29 cellular contexts compared by ENCODE assay signal in the genomic region with DNA sequence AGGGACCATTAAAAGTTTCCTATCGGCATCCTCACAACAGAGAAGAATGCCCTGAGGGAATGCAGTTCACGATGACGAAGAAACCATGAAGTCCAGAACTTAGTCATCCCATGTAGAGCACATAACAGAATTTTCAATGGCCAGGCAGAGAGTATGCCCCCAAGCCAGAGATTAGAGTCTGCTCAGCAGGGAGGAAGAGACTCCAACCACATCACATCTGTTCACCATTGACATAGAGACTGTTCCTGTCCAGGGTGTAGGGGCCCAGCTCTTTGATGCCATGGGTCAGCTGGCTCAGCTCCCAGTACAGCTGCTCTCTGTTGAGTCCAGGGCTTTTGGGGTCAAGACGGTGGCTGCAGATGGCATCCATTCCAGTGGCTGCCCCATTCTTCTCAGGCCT.
"Had no signal": no experiment of that assay in that cellular context is flagged by ENCODE, and none has a peak within 500 bp of the region (broad histone marks: within the 10 kb centered on the region; RNA-seq: fewer than 3 reads in every experiment).

No MANE protein-coding gene starts in this region.

- H3K27me3 ChIP-seq: ascending aorta had no signal

- DNase-seq: activated B cell treated with CpG ODN at 0.5 μM for 24 hours; activated CD4-positive, alpha-beta memory T cell treated with anti-CD3 and anti-CD28 coated beads, Interleukin-2, amount 10 ng/mL, durations not matched to agents 7 days and 5 days; activated CD4-positive, alpha-beta T cell treated with anti-CD3 and anti-CD28 coated beads for 4 hours; activated CD4-positive, alpha-beta T cell treated with anti-CD3 and anti-CD28 coated beads, Interleukin-2, amount 10 ng/mL, durations not matched to agents 24 days and 14 days; activated CD4-positive, alpha-beta T cell treated with anti-CD3 and anti-CD28 coated beads, Interleukin-2, amount 50 U/mL, for 1 hour; activated CD4-positive, alpha-beta T cell treated with anti-CD3 and anti-CD28 coated beads, Interleukin-2, amount 50 U/mL, for 48 hours; activated CD4-positive, CD25-positive, alpha-beta regulatory T cell treated with anti-CD3 and anti-CD28 coated beads, Interleukin-2, amount 50 U/mL, for 72 hours; activated CD8-positive, alpha-beta memory T cell treated with anti-CD3 and anti-CD28 coated beads for 24 hours; activated CD8-positive, alpha-beta memory T cell treated with anti-CD3 and anti-CD28 coated beads, Interleukin-2, amount 10 ng/mL, durations not matched to agents 7 days and 5 days; activated CD8-positive, alpha-beta memory T cell treated with anti-CD3 and anti-CD28 coated beads, Interleukin-2, amount 50 U/mL, for 48 hours; activated CD8-positive, alpha-beta T cell treated with anti-CD3 and anti-CD28 coated beads, Interleukin-2, amount 10 ng/mL, durations not matched to agents 7 days and 5 days; activated effector memory CD4-positive, alpha-beta T cell treated with Interleukin-2 at 50 U/mL for 16 hours; activated gamma-delta T cell; activated naive CD4-positive, alpha-beta T cell treated with anti-CD3 and anti-CD28 coated beads, Interleukin-2, amount 10 ng/mL, durations not matched to agents 7 days and 5 days; activated naive CD4-positive, alpha-beta T cell treated with Interleukin-2 at 50 U/mL for 16 hours; activated naive CD8-positive, alpha-beta T cell treated with anti-CD3 and anti-CD28 coated beads, Interleukin-2, amount 10 ng/mL, durations not matched to agents 7 days and 5 days; activated naive CD8-positive, alpha-beta T cell treated with anti-CD3 and anti-CD28 coated beads, Interleukin-2, amount 50 U/mL, for 24 hours; activated T-cell treated with anti-CD3 and anti-CD28 coated beads, Interleukin-2, amount 50 U/mL, for 24 hours; activated T-cell treated with anti-CD3 and anti-CD28 coated beads, Interleukin-2, amount 50 U/mL, for 48 hours; amygdala; anterior cingulate cortex; caudate nucleus; cerebellar nuclear complex; T-helper 1 cell; T-helper 2 cell; T-helper 9 cell had no signal

- FAIRE-seq: TTC549 had no signal

- H3K4me1 ChIP-seq: ascending aorta had no signal

- H3K27ac ChIP-seq: ascending aorta, VCaP had no signal

- ATAC-seq: activated CD8-positive, alpha-beta memory T cell treated with anti-CD3 and anti-CD28 coated beads, Interleukin-2, amount 10 ng/mL, durations not matched to agents 7 days and 5 days; activated CD8-positive, alpha-beta T cell treated with anti-CD3 and anti-CD28 coated beads, Interleukin-2, amount 10 ng/mL, durations not matched to agents 7 days and 5 days; activated naive CD8-positive, alpha-beta T cell treated with anti-CD3 and anti-CD28 coated beads, Interleukin-2, amount 50 U/mL, for 24 hours had no signal

- H3K4me3 ChIP-seq: ascending aorta had no signal

- H3K36me3 ChIP-seq: ascending aorta had no signal
